1 cellular context compared by ENCODE assay signal in the genomic region with DNA sequence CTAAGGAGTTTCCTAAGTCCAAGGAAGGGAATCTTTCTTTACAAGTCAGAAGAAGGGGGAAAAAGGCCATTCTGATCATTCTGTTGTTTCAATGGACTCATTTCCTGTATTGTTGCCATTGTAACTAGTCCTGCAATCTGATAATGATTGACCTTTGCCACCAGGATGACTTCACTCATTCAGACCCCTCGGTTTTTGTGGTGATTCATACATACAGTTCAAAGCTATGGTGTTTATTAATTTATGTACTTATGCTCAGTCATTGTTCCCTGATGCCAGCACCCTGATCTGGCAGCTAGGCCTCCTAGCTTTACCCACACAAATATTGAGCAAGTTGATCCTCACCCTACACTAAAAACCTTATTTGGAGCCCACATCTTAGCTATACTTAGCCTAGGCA.
TF ChIP-seq lines count a peak whose summit lies in the region.

No MANE protein-coding gene starts in this region.

TF ChIP-seq in HepG2, 621 proteins besides CTCF, POLR2A, EP300 and RAD21 (continued from another document and continues in another):
- TF ChIP-seq FOXP1 (IDR thresholded peaks at IDR 0.05) (peak; percentile 31; the same call in 1 of the 2 replicates), FOXP1 (CRISPR knock-in tag; IDR thresholded peaks at IDR 0.05) (peak; percentile 74), ZNF792 (CRISPR knock-in tag; IDR thresholded peaks at IDR 0.05) (no peak), ZKSCAN8 (CRISPR knock-in tag; IDR thresholded peaks at IDR 0.05; ENCODE audit: borderline replicate concordance) (no peak), ZSCAN30 (CRISPR knock-in tag; IDR thresholded peaks at IDR 0.05) (no peak), ZBTB20 (CRISPR knock-in tag; IDR thresholded peaks at IDR 0.05; ENCODE audit: borderline replicate concordance, low read depth) (no peak), RBM22 (optimal IDR thresholded peaks at IDR 0.05; ENCODE audit: low read length) (no peak), NFE2L2 (IDR thresholded peaks at IDR 0.05; ENCODE audit: low read length) (peak; percentile 64), ZNF598 (CRISPR knock-in tag; IDR thresholded peaks at IDR 0.05; ENCODE audit: borderline replicate concordance) (no peak), ZNF557 (CRISPR knock-in tag; IDR thresholded peaks at IDR 0.05) (no peak), NFATC3 (CRISPR knock-in tag; IDR thresholded peaks at IDR 0.05) (no peak), JUNB (CRISPR knock-in tag; IDR thresholded peaks at IDR 0.05; ENCODE audit: borderline replicate concordance) (no peak; the same call in 1 of the 2 replicates), FOXC1 (CRISPR knock-in tag; IDR thresholded peaks at IDR 0.05; ENCODE audit: borderline replicate concordance) (no peak), ZNF747 (CRISPR knock-in tag; IDR thresholded peaks at IDR 0.05; ENCODE audit: borderline replicate concordance) (no peak), KMT2A (CRISPR knock-in tag; IDR thresholded peaks at IDR 0.05) (no peak), NR1H2 (CRISPR knock-in tag; IDR thresholded peaks at IDR 0.05; ENCODE audit: borderline replicate concordance, low read depth) (no peak), ETV5 (CRISPR knock-in tag; IDR thresholded peaks at IDR 0.05; ENCODE audit: borderline replicate concordance) (peak; percentile 65; the same call in 1 of the 2 replicates), XRCC5 (optimal IDR thresholded peaks at IDR 0.05; ENCODE audit: low read length) (no peak), MAFG (CRISPR knock-in tag; IDR thresholded peaks at IDR 0.05) (no peak), JUN (CRISPR knock-in tag; IDR thresholded peaks at IDR 0.05) (peak; percentile 70; the same call in 1 of the 2 replicates), ISL2 (CRISPR knock-in tag; IDR thresholded peaks at IDR 0.05) (no peak), ZFP1 (CRISPR knock-in tag; IDR thresholded peaks at IDR 0.05) (no peak), KLF13 (CRISPR knock-in tag; IDR thresholded peaks at IDR 0.05) (no peak), ZNF749 (CRISPR knock-in tag; IDR thresholded peaks at IDR 0.05; ENCODE audit: borderline replicate concordance) (no peak), ZNF83 (CRISPR knock-in tag; IDR thresholded peaks at IDR 0.05; ENCODE audit: borderline replicate concordance) (no peak), ZBTB7A (CRISPR knock-in tag; IDR thresholded peaks at IDR 0.05) (no peak), ZNF234 (CRISPR knock-in tag; conservative IDR thresholded peaks at IDR 0.05) (no peak), ISX (CRISPR knock-in tag; conservative IDR thresholded peaks at IDR 0.05) (no peak), CBFB (CRISPR knock-in tag; IDR thresholded peaks at IDR 0.05) (no peak), ZNF788 (CRISPR knock-in tag; IDR thresholded peaks at IDR 0.05; ENCODE audit: borderline replicate concordance) (no peak)
- TF ChIP-seq, protein P1, sequence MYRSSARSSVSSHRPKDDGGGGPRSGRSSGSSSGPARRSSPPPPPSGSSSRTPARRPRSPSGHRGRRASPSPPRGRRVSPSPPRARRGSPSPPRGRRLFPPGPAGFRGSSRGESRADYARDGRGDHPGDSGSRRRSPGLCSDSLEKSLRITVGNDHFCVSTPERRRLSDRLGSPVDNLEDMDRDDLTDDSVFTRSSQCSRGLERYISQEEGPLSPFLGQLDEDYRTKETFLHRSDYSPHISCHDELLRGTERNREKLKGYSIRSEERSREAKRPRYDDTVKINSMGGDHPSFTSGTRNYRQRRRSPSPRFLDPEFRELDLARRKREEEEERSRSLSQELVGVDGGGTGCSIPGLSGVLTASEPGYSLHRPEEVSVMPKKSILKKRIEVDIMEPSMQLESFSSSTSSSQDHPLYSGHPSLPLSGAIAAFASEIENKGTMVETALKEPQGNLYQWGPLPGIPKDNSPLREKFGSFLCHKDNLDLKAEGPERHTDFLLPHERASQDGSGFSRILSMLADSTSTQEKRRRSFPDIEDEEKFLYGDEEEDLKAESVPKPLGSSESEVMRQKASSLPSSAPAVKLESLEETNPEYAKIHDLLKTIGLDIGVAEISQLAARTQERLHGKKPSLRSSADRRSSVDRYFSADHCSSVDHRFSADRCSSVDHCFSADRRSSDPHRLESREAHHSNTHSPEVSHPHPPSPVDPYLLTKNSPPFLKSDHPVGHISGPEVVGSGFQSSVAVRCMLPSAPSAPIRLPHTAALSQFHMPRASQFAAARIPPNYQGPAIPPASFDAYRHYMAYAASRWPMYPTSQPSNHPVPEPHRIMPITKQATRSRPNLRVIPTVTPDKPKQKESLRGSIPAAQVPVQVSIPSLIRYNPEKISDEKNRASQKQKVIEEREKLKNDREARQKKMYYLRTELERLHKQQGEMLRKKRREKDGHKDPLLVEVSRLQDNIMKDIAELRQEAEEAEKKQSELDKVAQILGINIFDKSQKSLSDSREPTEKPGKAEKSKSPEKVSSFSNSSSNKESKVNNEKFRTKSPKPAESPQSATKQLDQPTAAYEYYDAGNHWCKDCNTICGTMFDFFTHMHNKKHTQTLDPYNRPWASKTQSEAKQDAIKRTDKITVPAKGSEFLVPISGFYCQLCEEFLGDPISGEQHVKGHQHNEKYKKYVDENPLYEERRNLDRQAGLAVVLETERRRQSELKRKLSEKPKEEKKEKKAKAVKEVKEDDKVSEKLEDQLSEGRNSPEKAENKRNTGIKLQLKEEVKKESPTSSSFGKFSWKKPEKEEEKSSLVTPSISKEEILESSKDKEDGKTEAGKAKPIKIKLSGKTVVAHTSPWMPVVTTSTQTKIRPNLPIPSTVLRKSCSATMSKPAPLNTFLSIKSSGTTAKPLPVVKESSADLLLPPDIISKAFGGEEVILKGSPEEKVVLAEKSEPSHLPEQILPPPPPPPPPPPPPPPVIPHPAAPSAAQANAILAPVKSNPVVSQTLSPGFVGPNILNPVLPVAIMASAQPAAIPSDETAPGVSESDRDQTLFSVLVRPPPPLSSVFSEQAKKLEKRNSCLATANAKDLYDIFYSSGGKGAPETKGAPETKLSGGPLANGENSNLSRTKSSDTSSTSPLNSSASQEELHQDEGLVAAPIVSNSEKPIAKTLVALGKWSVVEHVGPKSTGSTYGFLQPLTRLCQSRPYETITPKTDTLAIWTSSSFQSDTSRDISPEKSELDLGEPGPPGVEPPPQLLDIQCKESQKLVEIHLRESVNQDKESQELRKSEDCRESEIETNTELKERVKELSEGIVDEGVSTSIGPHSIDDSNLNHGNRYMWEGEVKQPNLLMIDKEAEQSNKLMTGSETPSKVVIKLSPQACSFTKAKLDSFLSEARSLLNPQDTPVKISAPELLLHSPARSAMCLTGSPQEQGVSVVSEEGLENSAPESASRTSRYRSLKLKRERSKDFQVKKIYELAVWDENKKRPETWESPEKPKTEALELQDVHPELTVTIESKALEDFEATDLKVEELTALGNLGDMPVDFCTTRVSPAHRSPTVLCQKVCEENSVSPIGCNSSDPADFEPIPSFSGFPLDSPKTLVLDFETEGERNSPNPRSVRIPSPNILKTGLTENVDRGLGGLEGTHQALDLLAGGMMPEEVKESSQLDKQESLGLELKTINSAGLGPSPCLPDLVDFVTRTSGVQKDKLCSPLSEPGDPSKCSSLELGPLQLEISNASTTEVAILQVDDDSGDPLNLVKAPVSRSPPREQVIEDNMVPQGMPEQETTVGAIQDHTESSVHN (CRISPR knock-in tag; IDR thresholded peaks at IDR 0.05): no peak
- TF ChIP-seq, protein P2, sequence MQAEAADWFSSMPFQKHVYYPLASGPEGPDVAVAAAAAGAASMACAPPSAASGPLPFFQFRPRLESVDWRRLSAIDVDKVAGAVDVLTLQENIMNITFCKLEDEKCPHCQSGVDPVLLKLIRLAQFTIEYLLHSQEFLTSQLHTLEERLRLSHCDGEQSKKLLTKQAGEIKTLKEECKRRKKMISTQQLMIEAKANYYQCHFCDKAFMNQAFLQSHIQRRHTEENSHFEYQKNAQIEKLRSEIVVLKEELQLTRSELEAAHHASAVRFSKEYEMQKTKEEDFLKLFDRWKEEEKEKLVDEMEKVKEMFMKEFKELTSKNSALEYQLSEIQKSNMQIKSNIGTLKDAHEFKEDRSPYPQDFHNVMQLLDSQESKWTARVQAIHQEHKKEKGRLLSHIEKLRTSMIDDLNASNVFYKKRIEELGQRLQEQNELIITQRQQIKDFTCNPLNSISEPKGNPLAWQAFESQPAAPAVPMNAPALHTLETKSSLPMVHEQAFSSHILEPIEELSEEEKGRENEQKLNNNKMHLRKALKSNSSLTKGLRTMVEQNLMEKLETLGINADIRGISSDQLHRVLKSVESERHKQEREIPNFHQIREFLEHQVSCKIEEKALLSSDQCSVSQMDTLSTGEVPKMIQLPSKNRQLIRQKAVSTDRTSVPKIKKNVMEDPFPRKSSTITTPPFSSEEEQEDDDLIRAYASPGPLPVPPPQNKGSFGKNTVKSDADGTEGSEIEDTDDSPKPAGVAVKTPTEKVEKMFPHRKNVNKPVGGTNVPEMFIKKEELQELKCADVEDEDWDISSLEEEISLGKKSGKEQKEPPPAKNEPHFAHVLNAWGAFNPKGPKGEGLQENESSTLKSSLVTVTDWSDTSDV (CRISPR knock-in tag; IDR thresholded peaks at IDR 0.05): no peak
- TF ChIP-seq, protein P3, sequence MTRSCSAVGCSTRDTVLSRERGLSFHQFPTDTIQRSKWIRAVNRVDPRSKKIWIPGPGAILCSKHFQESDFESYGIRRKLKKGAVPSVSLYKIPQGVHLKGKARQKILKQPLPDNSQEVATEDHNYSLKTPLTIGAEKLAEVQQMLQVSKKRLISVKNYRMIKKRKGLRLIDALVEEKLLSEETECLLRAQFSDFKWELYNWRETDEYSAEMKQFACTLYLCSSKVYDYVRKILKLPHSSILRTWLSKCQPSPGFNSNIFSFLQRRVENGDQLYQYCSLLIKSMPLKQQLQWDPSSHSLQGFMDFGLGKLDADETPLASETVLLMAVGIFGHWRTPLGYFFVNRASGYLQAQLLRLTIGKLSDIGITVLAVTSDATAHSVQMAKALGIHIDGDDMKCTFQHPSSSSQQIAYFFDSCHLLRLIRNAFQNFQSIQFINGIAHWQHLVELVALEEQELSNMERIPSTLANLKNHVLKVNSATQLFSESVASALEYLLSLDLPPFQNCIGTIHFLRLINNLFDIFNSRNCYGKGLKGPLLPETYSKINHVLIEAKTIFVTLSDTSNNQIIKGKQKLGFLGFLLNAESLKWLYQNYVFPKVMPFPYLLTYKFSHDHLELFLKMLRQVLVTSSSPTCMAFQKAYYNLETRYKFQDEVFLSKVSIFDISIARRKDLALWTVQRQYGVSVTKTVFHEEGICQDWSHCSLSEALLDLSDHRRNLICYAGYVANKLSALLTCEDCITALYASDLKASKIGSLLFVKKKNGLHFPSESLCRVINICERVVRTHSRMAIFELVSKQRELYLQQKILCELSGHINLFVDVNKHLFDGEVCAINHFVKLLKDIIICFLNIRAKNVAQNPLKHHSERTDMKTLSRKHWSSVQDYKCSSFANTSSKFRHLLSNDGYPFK (CRISPR knock-in tag; IDR thresholded peaks at IDR 0.05; ENCODE audit: borderline replicate concordance): no peak
- TF ChIP-seq, protein P4, sequence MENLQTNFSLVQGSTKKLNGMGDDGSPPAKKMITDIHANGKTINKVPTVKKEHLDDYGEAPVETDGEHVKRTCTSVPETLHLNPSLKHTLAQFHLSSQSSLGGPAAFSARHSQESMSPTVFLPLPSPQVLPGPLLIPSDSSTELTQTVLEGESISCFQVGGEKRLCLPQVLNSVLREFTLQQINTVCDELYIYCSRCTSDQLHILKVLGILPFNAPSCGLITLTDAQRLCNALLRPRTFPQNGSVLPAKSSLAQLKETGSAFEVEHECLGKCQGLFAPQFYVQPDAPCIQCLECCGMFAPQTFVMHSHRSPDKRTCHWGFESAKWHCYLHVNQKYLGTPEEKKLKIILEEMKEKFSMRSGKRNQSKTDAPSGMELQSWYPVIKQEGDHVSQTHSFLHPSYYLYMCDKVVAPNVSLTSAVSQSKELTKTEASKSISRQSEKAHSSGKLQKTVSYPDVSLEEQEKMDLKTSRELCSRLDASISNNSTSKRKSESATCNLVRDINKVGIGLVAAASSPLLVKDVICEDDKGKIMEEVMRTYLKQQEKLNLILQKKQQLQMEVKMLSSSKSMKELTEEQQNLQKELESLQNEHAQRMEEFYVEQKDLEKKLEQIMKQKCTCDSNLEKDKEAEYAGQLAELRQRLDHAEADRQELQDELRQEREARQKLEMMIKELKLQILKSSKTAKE (CRISPR knock-in tag; IDR thresholded peaks at IDR 0.05; ENCODE audit: borderline replicate concordance): no peak
- TF ChIP-seq, protein P5, sequence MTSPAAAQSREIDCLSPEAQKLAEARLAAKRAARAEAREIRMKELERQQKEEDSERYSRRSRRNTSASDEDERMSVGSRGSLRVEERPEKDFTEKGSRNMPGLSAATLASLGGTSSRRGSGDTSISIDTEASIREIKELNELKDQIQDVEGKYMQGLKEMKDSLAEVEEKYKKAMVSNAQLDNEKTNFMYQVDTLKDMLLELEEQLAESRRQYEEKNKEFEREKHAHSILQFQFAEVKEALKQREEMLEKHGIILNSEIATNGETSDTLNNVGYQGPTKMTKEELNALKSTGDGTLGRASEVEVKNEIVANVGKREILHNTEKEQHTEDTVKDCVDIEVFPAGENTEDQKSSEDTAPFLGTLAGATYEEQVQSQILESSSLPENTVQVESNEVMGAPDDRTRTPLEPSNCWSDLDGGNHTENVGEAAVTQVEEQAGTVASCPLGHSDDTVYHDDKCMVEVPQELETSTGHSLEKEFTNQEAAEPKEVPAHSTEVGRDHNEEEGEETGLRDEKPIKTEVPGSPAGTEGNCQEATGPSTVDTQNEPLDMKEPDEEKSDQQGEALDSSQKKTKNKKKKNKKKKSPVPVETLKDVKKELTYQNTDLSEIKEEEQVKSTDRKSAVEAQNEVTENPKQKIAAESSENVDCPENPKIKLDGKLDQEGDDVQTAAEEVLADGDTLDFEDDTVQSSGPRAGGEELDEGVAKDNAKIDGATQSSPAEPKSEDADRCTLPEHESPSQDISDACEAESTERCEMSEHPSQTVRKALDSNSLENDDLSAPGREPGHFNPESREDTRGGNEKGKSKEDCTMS (CRISPR knock-in tag; conservative IDR thresholded peaks at IDR 0.05): no peak
- TF ChIP-seq, protein P6, sequence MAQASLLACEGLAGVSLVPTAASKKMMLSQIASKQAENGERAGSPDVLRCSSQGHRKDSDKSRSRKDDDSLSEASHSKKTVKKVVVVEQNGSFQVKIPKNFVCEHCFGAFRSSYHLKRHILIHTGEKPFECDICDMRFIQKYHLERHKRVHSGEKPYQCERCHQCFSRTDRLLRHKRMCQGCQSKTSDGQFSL (CRISPR knock-in tag; IDR thresholded peaks at IDR 0.05): no peak
- TF ChIP-seq, protein P7, sequence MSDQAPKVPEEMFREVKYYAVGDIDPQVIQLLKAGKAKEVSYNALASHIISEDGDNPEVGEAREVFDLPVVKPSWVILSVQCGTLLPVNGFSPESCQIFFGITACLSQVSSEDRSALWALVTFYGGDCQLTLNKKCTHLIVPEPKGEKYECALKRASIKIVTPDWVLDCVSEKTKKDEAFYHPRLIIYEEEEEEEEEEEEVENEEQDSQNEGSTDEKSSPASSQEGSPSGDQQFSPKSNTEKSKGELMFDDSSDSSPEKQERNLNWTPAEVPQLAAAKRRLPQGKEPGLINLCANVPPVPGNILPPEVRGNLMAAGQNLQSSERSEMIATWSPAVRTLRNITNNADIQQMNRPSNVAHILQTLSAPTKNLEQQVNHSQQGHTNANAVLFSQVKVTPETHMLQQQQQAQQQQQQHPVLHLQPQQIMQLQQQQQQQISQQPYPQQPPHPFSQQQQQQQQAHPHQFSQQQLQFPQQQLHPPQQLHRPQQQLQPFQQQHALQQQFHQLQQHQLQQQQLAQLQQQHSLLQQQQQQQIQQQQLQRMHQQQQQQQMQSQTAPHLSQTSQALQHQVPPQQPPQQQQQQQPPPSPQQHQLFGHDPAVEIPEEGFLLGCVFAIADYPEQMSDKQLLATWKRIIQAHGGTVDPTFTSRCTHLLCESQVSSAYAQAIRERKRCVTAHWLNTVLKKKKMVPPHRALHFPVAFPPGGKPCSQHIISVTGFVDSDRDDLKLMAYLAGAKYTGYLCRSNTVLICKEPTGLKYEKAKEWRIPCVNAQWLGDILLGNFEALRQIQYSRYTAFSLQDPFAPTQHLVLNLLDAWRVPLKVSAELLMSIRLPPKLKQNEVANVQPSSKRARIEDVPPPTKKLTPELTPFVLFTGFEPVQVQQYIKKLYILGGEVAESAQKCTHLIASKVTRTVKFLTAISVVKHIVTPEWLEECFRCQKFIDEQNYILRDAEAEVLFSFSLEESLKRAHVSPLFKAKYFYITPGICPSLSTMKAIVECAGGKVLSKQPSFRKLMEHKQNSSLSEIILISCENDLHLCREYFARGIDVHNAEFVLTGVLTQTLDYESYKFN (CRISPR knock-in tag; conservative IDR thresholded peaks at IDR 0.05): peak; percentile 55
